In the genomic region with DNA sequence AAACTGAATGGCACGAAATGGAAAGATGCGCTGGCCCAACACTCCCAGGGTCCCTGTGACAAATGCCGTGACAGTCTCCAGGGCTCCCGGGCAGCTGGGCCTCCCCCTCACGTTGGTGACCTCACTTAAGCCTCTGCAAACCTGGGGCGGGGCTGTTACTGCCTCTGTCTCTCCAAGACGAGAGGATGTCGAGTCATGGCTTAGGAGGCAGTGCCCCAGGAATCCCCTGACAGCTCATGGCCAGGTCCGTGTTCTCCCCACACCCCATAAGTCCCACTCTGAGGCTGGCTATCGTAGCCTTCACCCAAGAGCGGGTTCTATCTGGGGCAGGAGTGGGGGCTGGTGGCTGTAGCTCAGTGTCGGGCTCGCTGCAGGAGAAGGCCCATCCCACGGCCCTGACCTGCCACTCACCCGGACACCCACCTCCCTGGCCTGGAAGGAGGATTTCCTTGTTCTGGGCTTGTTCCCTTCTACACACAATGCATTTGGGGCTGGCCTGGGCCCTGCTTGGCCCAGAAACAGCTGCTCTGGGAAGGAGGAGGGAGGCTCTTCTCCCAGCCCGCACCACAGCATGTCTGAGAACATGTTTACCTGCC, we compare ENCODE assay signal across 11 cellular contexts. TPM values are rescaled to one million over a fixed set of nuclear protein-coding genes. Genes with fewer than 3 reads are reported as not detected.
DNase-seq lines count a peak whose midpoint lies in the region; ATAC-seq and TF ChIP-seq lines count a peak whose summit lies in the region.
"Had no signal": no experiment of that assay in that cellular context is flagged by ENCODE, and none has a peak within 500 bp of the region (broad histone marks: within the 10 kb centered on the region; RNA-seq: fewer than 3 reads in every experiment).

No MANE protein-coding gene starts in this region.

- no peak overlapping the region for H2AFZ ChIP-seq in fibroblast of lung (ENCODE audit: low read length)

- no peak overlapping the region for H3K4me2 ChIP-seq in fibroblast of lung (ENCODE audit: extremely low read depth, insufficient read depth, low read length)

- peak; percentile 46 for TF ChIP-seq POLR2A in prostate gland (IDR thresholded peaks at IDR 0.05)

- peak; percentile 37 for ATAC-seq in RWPE2 (ENCODE audit: low read depth)
- no peak for ATAC-seq in left lobe of liver

- no peak overlapping the region for H3K9ac ChIP-seq in fibroblast of lung (ENCODE audit: insufficient read depth, low read length)

- H3K4me3 ChIP-seq in RWPE2 (ENCODE audit: severe bottlenecking) (no peak overlapping the region), fibroblast of lung (replicated peaks in 1 of 4; ENCODE audit: control extremely low read depth in 1 of 4, insufficient read depth in 1 of 4, low read depth in 3 of 4, low read length in 4 of 4) (no peak overlapping the region), prostate gland (no peak overlapping the region)

- DNase-seq in DMS53 treated with DMSO at 0.1 percent for 48 hours (lab: John Stamatoyannopoulos, UW; ENCODE audit: unreplicated experiment) (peak; percentile 27), RWPE2 (ENCODE audit: low spot score) (peak; percentile 89), fibroblast of lung (ENCODE audit: low read depth in 2 of 2) (peak in 1 of 2 donors; percentile 75), prostate gland (ENCODE audit: low spot score) (peak; percentile 70), NCI-H2227 treated with DMSO at 0.1 percent for 48 hours (lab: John Stamatoyannopoulos, UW) (no peak), globus pallidus (ENCODE audit: low spot score) (no peak), left lobe of liver (ENCODE audit: low spot score) (no peak)
- no peak for DNase-seq in activated T-cell treated with anti-CD3 and anti-CD28 coated beads, Interleukin-2, amount 50 U/mL, for 1 hour
- DNase-seq: KG1, posterior cingulate gyrus had no signal

- TF ChIP-seq CTCF in RWPE2 (IDR thresholded peaks at IDR 0.05; ENCODE audit: poor library complexity, severe bottlenecking) (no peak), fibroblast of lung (conservative IDR thresholded peaks at IDR 0.05 in 1 of 2, IDR thresholded peaks at IDR 0.05 in 1 of 2; ENCODE audit: low read depth in 1 of 2, low read length in 2 of 2) (no peak), prostate gland (IDR thresholded peaks at IDR 0.05) (no peak)

- peak overlapping the region; percentile 95 for H3K27ac ChIP-seq in RWPE2 (ENCODE audit: poor library complexity, severe bottlenecking)
- H3K27ac ChIP-seq in fibroblast of lung (ENCODE audit: insufficient read depth, low read length) = peak overlapping the region; percentile 68
- peak overlapping the region; percentile 60 to 73 for H3K27ac ChIP-seq in prostate gland
- H3K27ac ChIP-seq: C4-2B had no signal

- peaks cover 51% of the 10 kb centered on the region for H3K4me1 ChIP-seq in RWPE2 (ENCODE audit: insufficient read depth, poor library complexity, severe bottlenecking)
- peaks cover 14% of the 10 kb centered on the region for H3K4me1 ChIP-seq in fibroblast of lung (ENCODE audit: control insufficient read depth, extremely low read depth, insufficient read depth, low read length)
- peaks cover 8% of the 10 kb centered on the region for H3K4me1 ChIP-seq in prostate gland (replicated peaks)

- H3K9me3 ChIP-seq in RWPE2 (ENCODE audit: severe bottlenecking) = no peaks in the 10 kb centered on the region
- no peaks in the 10 kb centered on the region for H3K9me3 ChIP-seq in fibroblast of lung (ENCODE audit: control insufficient read depth, insufficient read depth, low read depth, low read length)
- no peaks in the 10 kb centered on the region for H3K9me3 ChIP-seq in prostate gland

- 39% methylated on average over 14 of the region's 16 CpGs for WGBS in prostate gland

- H4K20me1 ChIP-seq in fibroblast of lung (ENCODE audit: control insufficient read depth, extremely low read depth, insufficient read depth, low read length) = no peaks in the 10 kb centered on the region

- H3K27me3 ChIP-seq in RWPE2 (ENCODE audit: insufficient read depth, poor library complexity, severe bottlenecking) = no peaks in the 10 kb centered on the region
- no peaks in the 10 kb centered on the region for H3K27me3 ChIP-seq in fibroblast of lung (ENCODE audit: control insufficient read depth, insufficient read depth, low read length)
- H3K27me3 ChIP-seq in prostate gland (replicated peaks; ENCODE audit: insufficient read depth) = no peaks in the 10 kb centered on the region

- H3K79me2 ChIP-seq in fibroblast of lung (ENCODE audit: control insufficient read depth, insufficient read depth, low read length) = peaks cover 19% of the 10 kb centered on the region

- intact Hi-C loops in prostate gland (cut with DNase I) = loop anchor here (10.0 kb wide), 2 partner anchors 196 to 236 kb away; a partner anchor contains a TSS

- H3K36me3 ChIP-seq in RWPE2 (ENCODE audit: low read depth) (peaks cover 16% of the 10 kb centered on the region), fibroblast of lung (ENCODE audit: control insufficient read depth, insufficient read depth, low read length) (peaks cover 10% of the 10 kb centered on the region), prostate gland (no peaks in the 10 kb centered on the region)

RNA-seq across cellular contexts. Expression of a gene that starts 5.6 kb away (rescaled TPM):
- total RNA-seq in fibroblast of lung = 718 and 867 TPM in 2 replicates
- 2,081 and 2,825 TPM in 2 replicates for polyA plus RNA-seq in fibroblast of lung
- polyA plus RNA-seq in fibroblast of lung (2012) = 3,514 and 3,924 TPM in 2 replicates
- 272 and 495 TPM in 2 replicates for polyA minus RNA-seq in fibroblast of lung (ENCODE audit: low replicate concordance)
- total RNA-seq in prostate gland = 1,000 to 10,000 TPM; 1,506 to 4,377 TPM
- total RNA-seq in left lobe of liver = 432 TPM

RNA-seq across cellular contexts. Expression of a gene that starts 14.2 kb away (rescaled TPM):
- 47.0 and 81.6 TPM in 2 replicates for total RNA-seq in fibroblast of lung
- 1.5 and 4.3 TPM in 2 replicates for polyA plus RNA-seq in fibroblast of lung
- polyA plus RNA-seq in fibroblast of lung (2012) = 22.0 and 58.2 TPM in 2 replicates
- polyA minus RNA-seq in fibroblast of lung (ENCODE audit: low replicate concordance) = 6.9 and 17.3 TPM in 2 replicates
- 100 to 1,000 TPM; 170 to 272 TPM for total RNA-seq in prostate gland
- total RNA-seq in left lobe of liver = 112 TPM

RNA-seq across cellular contexts. Expression of a gene that starts 25.8 kb away (rescaled TPM):
- total RNA-seq in fibroblast of lung (0.51 and 0.66 TPM in 2 replicates), prostate gland (10 to 100 TPM in 1 of 2 donors, 1 to 10 TPM in 1; 4.1 to 31.3 TPM), left lobe of liver (1.8 TPM)
- polyA plus RNA-seq in fibroblast of lung = 2.9 and 4.4 TPM in 2 replicates
- polyA plus RNA-seq in fibroblast of lung (2012) = 3.4 and 5.3 TPM in 2 replicates
- 7.4 and 8.2 TPM in 2 replicates for polyA minus RNA-seq in fibroblast of lung (ENCODE audit: low replicate concordance)

RNA-seq across cellular contexts. Expression of a gene that starts 46.0 kb away (rescaled TPM):
- total RNA-seq in fibroblast of lung = not detected in 2 replicates
- polyA plus RNA-seq in fibroblast of lung = not detected in 2 replicates
- not detected in 2 replicates for polyA plus RNA-seq in fibroblast of lung (2012)
- polyA minus RNA-seq in fibroblast of lung (ENCODE audit: low replicate concordance) = not detected in 2 replicates
- total RNA-seq in prostate gland = 10 to 100 TPM in 1 of 2 donors, 1 to 10 TPM in 1; 4.9 to 10.9 TPM
- total RNA-seq in left lobe of liver = not detected

Comparison
In these comparisons a context has a peak if more than half of its experiments do, and no peak if none do; other contexts are left out.
1. DNase-seq: peak in DMS53 treated with DMSO at 0.1 percent for 48 hours (single experiment), RWPE2 (single experiment) and prostate gland (single experiment); none in NCI-H2227 treated with DMSO at 0.1 percent for 48 hours (single experiment), activated T-cell treated with anti-CD3 and anti-CD28 coated beads, Interleukin-2, amount 50 U/mL, for 1 hour (single experiment), globus pallidus (single experiment) and left lobe of liver (single experiment).
2. Peak in every context shown above with its lines, with median percentiles within 50 percentile points of each other: H3K27ac ChIP-seq.